Comparison of ENCODE assay signal across 1 cellular context in the genomic region with DNA sequence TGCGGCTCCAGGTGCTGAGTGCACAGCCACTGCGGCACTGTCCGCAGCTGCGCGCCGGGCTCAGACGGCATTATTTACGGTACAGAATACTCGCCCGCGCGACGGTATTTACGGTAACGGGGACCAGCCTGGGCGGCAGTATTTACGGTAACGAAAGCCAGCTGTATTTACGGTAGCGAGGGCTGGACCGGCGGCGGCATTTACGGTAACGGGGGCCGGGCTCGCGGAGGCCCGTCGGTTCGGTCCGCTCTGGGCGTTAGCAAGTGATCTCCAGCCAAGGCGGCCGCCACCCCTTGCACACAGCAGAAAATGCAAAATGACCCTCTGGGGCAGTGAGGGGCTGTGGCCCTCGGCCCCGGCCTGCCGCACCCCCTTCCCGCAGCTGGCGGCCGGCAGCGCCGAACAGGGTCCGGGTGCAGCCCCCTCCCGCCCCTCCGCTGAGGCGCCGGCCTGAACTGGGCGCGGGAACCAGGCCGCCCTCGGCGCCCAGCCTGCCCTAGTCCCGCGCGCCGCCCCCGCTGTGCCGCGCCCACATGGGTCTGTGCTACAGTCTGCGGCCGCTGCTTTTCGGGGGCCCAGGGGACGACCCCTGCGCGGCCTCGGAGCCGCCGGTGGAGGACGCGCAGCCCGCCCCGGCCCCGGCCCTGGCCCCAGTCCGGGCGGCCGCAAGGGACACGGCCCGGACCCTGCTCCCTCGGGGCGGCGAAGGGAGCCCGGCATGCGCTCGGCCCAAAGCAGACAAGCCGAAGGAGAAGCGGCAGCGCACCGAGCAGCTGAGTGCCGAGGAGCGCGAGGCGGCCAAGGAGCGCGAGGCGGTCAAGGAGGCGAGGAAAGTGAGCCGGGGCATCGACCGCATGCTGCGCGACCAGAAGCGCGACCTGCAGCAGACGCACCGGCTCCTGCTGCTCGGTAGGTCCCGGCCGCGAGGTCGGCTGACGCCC.
TF ChIP-seq lines count a peak whose summit lies in the region.

A gene (plus strand): TSS at position 234 of the 941 bp plus-strand sequence. CDS start 300 bp downstream, at position 534.

TF ChIP-seq in HEK293, 187 proteins besides CTCF, POLR2A, EP300 and RAD21 (continued from another document):
- TF ChIP-seq, protein P1, sequence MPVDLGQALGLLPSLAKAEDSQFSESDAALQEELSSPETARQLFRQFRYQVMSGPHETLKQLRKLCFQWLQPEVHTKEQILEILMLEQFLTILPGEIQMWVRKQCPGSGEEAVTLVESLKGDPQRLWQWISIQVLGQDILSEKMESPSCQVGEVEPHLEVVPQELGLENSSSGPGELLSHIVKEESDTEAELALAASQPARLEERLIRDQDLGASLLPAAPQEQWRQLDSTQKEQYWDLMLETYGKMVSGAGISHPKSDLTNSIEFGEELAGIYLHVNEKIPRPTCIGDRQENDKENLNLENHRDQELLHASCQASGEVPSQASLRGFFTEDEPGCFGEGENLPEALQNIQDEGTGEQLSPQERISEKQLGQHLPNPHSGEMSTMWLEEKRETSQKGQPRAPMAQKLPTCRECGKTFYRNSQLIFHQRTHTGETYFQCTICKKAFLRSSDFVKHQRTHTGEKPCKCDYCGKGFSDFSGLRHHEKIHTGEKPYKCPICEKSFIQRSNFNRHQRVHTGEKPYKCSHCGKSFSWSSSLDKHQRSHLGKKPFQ (tag by site-specific recombination; IDR thresholded peaks at IDR 0.05) = no peak
- TF ChIP-seq ZNF16 (tag by site-specific recombination; IDR thresholded peaks at IDR 0.05; ENCODE audit: low read depth) (no peak), ZNF24 (tag by site-specific recombination; IDR thresholded peaks at IDR 0.05) (peak; percentile 75), ZBTB17 (tag by site-specific recombination; IDR thresholded peaks at IDR 0.05) (peak; percentile 43; the same call in 1 of the 2 replicates), ZNF623 (tag by site-specific recombination; IDR thresholded peaks at IDR 0.05) (no peak), ZNF529 (tag by site-specific recombination; IDR thresholded peaks at IDR 0.05; ENCODE audit: insufficient replicate concordance) (no peak), ZNF747 (tag by site-specific recombination; IDR thresholded peaks at IDR 0.05) (no peak), ZNF174 (tag by site-specific recombination; IDR thresholded peaks at IDR 0.05) (peak; percentile 72; the same call in 1 of the 2 replicates), ZNF184 (tag by site-specific recombination; IDR thresholded peaks at IDR 0.05) (peak; percentile 84; the same call in 1 of the 2 replicates), ZNF626 (tag by site-specific recombination; IDR thresholded peaks at IDR 0.05) (peak; percentile 93), ZNF510 (tag by site-specific recombination; IDR thresholded peaks at IDR 0.05; ENCODE audit: insufficient replicate concordance) (no peak), ZNF324 (tag by site-specific recombination; IDR thresholded peaks at IDR 0.05) (peak; percentile 95), ZNF274 (IDR thresholded peaks at IDR 0.05; ENCODE audit: low read length) (no peak), ZNF274 (tag by site-specific recombination; IDR thresholded peaks at IDR 0.05; ENCODE audit: borderline replicate concordance) (no peak), ZNF658 (tag by site-specific recombination; IDR thresholded peaks at IDR 0.05) (no peak), SCRT2 (tag by site-specific recombination; IDR thresholded peaks at IDR 0.05) (no peak)
- TF ChIP-seq, protein P2, sequence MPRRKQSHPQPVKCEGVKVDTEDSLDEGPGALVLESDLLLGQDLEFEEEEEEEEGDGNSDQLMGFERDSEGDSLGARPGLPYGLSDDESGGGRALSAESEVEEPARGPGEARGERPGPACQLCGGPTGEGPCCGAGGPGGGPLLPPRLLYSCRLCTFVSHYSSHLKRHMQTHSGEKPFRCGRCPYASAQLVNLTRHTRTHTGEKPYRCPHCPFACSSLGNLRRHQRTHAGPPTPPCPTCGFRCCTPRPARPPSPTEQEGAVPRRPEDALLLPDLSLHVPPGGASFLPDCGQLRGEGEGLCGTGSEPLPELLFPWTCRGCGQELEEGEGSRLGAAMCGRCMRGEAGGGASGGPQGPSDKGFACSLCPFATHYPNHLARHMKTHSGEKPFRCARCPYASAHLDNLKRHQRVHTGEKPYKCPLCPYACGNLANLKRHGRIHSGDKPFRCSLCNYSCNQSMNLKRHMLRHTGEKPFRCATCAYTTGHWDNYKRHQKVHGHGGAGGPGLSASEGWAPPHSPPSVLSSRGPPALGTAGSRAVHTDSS (tag by site-specific recombination; IDR thresholded peaks at IDR 0.05) = peak; percentile 36
- TF ChIP-seq, protein P3, sequence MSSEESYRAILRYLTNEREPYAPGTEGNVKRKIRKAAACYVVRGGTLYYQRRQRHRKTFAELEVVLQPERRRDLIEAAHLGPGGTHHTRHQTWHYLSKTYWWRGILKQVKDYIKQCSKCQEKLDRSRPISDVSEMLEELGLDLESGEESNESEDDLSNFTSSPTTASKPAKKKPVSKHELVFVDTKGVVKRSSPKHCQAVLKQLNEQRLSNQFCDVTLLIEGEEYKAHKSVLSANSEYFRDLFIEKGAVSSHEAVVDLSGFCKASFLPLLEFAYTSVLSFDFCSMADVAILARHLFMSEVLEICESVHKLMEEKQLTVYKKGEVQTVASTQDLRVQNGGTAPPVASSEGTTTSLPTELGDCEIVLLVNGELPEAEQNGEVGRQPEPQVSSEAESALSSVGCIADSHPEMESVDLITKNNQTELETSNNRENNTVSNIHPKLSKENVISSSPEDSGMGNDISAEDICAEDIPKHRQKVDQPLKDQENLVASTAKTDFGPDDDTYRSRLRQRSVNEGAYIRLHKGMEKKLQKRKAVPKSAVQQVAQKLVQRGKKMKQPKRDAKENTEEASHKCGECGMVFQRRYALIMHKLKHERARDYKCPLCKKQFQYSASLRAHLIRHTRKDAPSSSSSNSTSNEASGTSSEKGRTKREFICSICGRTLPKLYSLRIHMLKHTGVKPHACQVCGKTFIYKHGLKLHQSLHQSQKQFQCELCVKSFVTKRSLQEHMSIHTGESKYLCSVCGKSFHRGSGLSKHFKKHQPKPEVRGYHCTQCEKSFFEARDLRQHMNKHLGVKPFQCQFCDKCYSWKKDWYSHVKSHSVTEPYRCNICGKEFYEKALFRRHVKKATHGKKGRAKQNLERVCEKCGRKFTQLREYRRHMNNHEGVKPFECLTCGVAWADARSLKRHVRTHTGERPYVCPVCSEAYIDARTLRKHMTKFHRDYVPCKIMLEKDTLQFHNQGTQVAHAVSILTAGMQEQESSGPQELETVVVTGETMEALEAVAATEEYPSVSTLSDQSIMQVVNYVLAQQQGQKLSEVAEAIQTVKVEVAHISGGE (tag by site-specific recombination; conservative IDR thresholded peaks at IDR 0.05; ENCODE audit: low read depth) = peak; percentile 50
- TF ChIP-seq, protein P4, sequence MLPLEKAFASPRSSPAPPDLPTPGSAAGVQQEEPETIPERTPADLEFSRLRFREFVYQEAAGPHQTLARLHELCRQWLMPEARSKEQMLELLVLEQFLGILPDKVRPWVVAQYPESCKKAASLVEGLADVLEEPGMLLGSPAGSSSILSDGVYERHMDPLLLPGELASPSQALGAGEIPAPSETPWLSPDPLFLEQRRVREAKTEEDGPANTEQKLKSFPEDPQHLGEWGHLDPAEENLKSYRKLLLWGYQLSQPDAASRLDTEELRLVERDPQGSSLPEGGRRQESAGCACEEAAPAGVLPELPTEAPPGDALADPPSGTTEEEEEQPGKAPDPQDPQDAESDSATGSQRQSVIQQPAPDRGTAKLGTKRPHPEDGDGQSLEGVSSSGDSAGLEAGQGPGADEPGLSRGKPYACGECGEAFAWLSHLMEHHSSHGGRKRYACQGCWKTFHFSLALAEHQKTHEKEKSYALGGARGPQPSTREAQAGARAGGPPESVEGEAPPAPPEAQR (tag by site-specific recombination; IDR thresholded peaks at IDR 0.05) = peak; percentile 73; the same call in 1 of the 2 replicates
